ENCODE assay signal across 1 cellular context in genomic region chr6:38975621-38976049, GRCh38.
TF ChIP-seq lines count a peak whose summit lies in the region.

No MANE protein-coding gene starts in this region.

TF ChIP-seq in HEK293, 187 proteins besides CTCF, POLR2A, EP300 and RAD21 (continued from another document and continues in another):
- TF ChIP-seq ZBTB11 (tag by site-specific recombination; conservative IDR thresholded peaks at IDR 0.05; ENCODE audit: low read depth): no peak
- TF ChIP-seq, protein P1, sequence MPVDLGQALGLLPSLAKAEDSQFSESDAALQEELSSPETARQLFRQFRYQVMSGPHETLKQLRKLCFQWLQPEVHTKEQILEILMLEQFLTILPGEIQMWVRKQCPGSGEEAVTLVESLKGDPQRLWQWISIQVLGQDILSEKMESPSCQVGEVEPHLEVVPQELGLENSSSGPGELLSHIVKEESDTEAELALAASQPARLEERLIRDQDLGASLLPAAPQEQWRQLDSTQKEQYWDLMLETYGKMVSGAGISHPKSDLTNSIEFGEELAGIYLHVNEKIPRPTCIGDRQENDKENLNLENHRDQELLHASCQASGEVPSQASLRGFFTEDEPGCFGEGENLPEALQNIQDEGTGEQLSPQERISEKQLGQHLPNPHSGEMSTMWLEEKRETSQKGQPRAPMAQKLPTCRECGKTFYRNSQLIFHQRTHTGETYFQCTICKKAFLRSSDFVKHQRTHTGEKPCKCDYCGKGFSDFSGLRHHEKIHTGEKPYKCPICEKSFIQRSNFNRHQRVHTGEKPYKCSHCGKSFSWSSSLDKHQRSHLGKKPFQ (tag by site-specific recombination; IDR thresholded peaks at IDR 0.05): peak; percentile 51; the same call in 1 of the 2 replicates
- TF ChIP-seq ZNF624 (tag by site-specific recombination; IDR thresholded peaks at IDR 0.05): no peak
- TF ChIP-seq, protein P2, sequence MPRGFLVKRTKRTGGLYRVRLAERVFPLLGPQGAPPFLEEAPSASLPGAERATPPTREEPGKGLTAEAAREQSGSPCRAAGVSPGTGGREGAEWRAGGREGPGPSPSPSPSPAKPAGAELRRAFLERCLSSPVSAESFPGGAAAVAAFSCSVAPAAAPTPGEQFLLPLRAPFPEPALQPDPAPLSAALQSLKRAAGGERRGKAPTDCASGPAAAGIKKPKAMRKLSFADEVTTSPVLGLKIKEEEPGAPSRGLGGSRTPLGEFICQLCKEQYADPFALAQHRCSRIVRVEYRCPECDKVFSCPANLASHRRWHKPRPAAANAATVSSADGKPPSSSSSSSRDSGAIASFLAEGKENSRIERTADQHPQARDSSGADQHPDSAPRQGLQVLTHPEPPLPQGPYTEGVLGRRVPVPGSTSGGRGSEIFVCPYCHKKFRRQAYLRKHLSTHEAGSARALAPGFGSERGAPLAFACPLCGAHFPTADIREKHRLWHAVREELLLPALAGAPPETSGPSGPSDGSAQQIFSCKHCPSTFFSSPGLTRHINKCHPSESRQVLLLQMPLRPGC (tag by site-specific recombination; IDR thresholded peaks at IDR 0.05): peak; percentile 40; the same call in 1 of the 2 replicates
- no peak for TF ChIP-seq ZNF660 (tag by site-specific recombination; IDR thresholded peaks at IDR 0.05)
- no peak for TF ChIP-seq ZNF600 (tag by site-specific recombination; IDR thresholded peaks at IDR 0.05)
- no peak for TF ChIP-seq ZNF416 (tag by site-specific recombination; IDR thresholded peaks at IDR 0.05)
- no peak for TF ChIP-seq ZNF274 (IDR thresholded peaks at IDR 0.05; ENCODE audit: low read length)
- TF ChIP-seq ZNF274 (tag by site-specific recombination; IDR thresholded peaks at IDR 0.05; ENCODE audit: borderline replicate concordance): no peak
- no peak for TF ChIP-seq ZNF548 (tag by site-specific recombination; IDR thresholded peaks at IDR 0.05)
- no peak for TF ChIP-seq ZBTB21 (tag by site-specific recombination; IDR thresholded peaks at IDR 0.05)
- TF ChIP-seq TCF7L2 (IDR thresholded peaks at IDR 0.05; ENCODE audit: borderline replicate concordance, low read depth, low read length): no peak
- TF ChIP-seq ZNF114 (tag by site-specific recombination; IDR thresholded peaks at IDR 0.05): no peak
- no peak for TF ChIP-seq ZNF19 (tag by site-specific recombination; IDR thresholded peaks at IDR 0.05; ENCODE audit: low read depth)
- no peak for TF ChIP-seq ZNF366 (tag by site-specific recombination; conservative IDR thresholded peaks at IDR 0.05)
- no peak for TF ChIP-seq RBAK (tag by site-specific recombination; IDR thresholded peaks at IDR 0.05)
- TF ChIP-seq, protein P3, sequence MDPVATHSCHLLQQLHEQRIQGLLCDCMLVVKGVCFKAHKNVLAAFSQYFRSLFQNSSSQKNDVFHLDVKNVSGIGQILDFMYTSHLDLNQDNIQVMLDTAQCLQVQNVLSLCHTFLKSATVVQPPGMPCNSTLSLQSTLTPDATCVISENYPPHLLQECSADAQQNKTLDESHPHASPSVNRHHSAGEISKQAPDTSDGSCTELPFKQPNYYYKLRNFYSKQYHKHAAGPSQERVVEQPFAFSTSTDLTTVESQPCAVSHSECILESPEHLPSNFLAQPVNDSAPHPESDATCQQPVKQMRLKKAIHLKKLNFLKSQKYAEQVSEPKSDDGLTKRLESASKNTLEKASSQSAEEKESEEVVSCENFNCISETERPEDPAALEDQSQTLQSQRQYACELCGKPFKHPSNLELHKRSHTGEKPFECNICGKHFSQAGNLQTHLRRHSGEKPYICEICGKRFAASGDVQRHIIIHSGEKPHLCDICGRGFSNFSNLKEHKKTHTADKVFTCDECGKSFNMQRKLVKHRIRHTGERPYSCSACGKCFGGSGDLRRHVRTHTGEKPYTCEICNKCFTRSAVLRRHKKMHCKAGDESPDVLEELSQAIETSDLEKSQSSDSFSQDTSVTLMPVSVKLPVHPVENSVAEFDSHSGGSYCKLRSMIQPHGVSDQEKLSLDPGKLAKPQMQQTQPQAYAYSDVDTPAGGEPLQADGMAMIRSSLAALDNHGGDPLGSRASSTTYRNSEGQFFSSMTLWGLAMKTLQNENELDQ (tag by site-specific recombination; IDR thresholded peaks at IDR 0.05; ENCODE audit: low read depth): no peak
- TF ChIP-seq ZFP41 (tag by site-specific recombination; IDR thresholded peaks at IDR 0.05; ENCODE audit: borderline replicate concordance): no peak
- no peak for TF ChIP-seq ZNF239 (tag by site-specific recombination; IDR thresholded peaks at IDR 0.05)
- TF ChIP-seq SCRT1 (tag by site-specific recombination; IDR thresholded peaks at IDR 0.05; ENCODE audit: borderline replicate concordance): peak; percentile 78; the same call in 1 of the 2 replicates
- TF ChIP-seq GLIS1 (tag by site-specific recombination; IDR thresholded peaks at IDR 0.05): peak; percentile 95
- no peak for TF ChIP-seq ZNF830 (tag by site-specific recombination; IDR thresholded peaks at IDR 0.05; ENCODE audit: low read depth)
- no peak for TF ChIP-seq ZNF776 (tag by site-specific recombination; IDR thresholded peaks at IDR 0.05; ENCODE audit: borderline replicate concordance)
- no peak for TF ChIP-seq PATZ1 (tag by site-specific recombination; IDR thresholded peaks at IDR 0.05)
- peak; percentile 38; the same call in 1 of the 2 replicates for TF ChIP-seq WT1 (tag by site-specific recombination; IDR thresholded peaks at IDR 0.05)
- TF ChIP-seq ZBTB20 (tag by site-specific recombination; IDR thresholded peaks at IDR 0.05): peak; percentile 50; the same call in 1 of the 2 replicates
- TF ChIP-seq ZNF76 (tag by site-specific recombination; IDR thresholded peaks at IDR 0.05; ENCODE audit: borderline replicate concordance, low read depth): no peak
- no peak for TF ChIP-seq ZNF791 (tag by site-specific recombination; IDR thresholded peaks at IDR 0.05)
- no peak for TF ChIP-seq ZNF645 (tag by site-specific recombination; IDR thresholded peaks at IDR 0.05)
- peak; percentile 28; the same call in 1 of the 2 replicates for TF ChIP-seq KLF16 (tag by site-specific recombination; IDR thresholded peaks at IDR 0.05)
- no peak for TF ChIP-seq ZNF837 (tag by site-specific recombination; IDR thresholded peaks at IDR 0.05)
- no peak for TF ChIP-seq ZNF121 (tag by site-specific recombination; IDR thresholded peaks at IDR 0.05)
- no peak for TF ChIP-seq HOXC10 (CRISPR knock-in tag; IDR thresholded peaks at IDR 0.05)
- TF ChIP-seq, protein P4, sequence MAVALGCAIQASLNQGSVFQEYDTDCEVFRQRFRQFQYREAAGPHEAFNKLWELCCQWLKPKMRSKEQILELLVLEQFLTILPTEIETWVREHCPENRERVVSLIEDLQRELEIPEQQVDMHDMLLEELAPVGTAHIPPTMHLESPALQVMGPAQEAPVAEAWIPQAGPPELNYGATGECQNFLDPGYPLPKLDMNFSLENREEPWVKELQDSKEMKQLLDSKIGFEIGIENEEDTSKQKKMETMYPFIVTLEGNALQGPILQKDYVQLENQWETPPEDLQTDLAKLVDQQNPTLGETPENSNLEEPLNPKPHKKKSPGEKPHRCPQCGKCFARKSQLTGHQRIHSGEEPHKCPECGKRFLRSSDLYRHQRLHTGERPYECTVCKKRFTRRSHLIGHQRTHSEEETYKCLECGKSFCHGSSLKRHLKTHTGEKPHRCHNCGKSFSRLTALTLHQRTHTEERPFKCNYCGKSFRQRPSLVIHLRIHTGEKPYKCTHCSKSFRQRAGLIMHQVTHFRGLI (tag by site-specific recombination; IDR thresholded peaks at IDR 0.05): no peak
- TF ChIP-seq, protein P5, sequence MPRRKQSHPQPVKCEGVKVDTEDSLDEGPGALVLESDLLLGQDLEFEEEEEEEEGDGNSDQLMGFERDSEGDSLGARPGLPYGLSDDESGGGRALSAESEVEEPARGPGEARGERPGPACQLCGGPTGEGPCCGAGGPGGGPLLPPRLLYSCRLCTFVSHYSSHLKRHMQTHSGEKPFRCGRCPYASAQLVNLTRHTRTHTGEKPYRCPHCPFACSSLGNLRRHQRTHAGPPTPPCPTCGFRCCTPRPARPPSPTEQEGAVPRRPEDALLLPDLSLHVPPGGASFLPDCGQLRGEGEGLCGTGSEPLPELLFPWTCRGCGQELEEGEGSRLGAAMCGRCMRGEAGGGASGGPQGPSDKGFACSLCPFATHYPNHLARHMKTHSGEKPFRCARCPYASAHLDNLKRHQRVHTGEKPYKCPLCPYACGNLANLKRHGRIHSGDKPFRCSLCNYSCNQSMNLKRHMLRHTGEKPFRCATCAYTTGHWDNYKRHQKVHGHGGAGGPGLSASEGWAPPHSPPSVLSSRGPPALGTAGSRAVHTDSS (tag by site-specific recombination; IDR thresholded peaks at IDR 0.05): peak; percentile 40
- no peak for TF ChIP-seq YY1 (tag by site-specific recombination; IDR thresholded peaks at IDR 0.05)
- TF ChIP-seq ZNF747 (tag by site-specific recombination; IDR thresholded peaks at IDR 0.05): no peak
- no peak for TF ChIP-seq ZNF23 (tag by site-specific recombination; IDR thresholded peaks at IDR 0.05; ENCODE audit: borderline replicate concordance)
- no peak for TF ChIP-seq ZNF223 (tag by site-specific recombination; IDR thresholded peaks at IDR 0.05)
- no peak for TF ChIP-seq PRDM1 (tag by site-specific recombination; IDR thresholded peaks at IDR 0.05)
- peak; percentile 25; the same call in 1 of the 2 replicates for TF ChIP-seq KLF10 (tag by site-specific recombination; IDR thresholded peaks at IDR 0.05)
- no peak for TF ChIP-seq HOXA7 (CRISPR knock-in tag; IDR thresholded peaks at IDR 0.05; ENCODE audit: borderline replicate concordance)
- TF ChIP-seq ZNF148 (tag by site-specific recombination; IDR thresholded peaks at IDR 0.05; ENCODE audit: borderline replicate concordance): no peak
- TF ChIP-seq ZIC2 (tag by site-specific recombination; IDR thresholded peaks at IDR 0.05): peak; percentile 75
- peak; percentile 10; the same call in 1 of the 2 replicates for TF ChIP-seq ZNF341 (tag by site-specific recombination; IDR thresholded peaks at IDR 0.05; ENCODE audit: low read depth)
- TF ChIP-seq GFI1B (tag by site-specific recombination; IDR thresholded peaks at IDR 0.05): no peak
- peak; percentile 80; the same call in 1 of the 2 replicates for TF ChIP-seq GLI2 (tag by site-specific recombination; IDR thresholded peaks at IDR 0.05; ENCODE audit: borderline replicate concordance, low read depth)
- TF ChIP-seq ZNF138 (tag by site-specific recombination; IDR thresholded peaks at IDR 0.05; ENCODE audit: borderline replicate concordance): no peak
- TF ChIP-seq ZNF664 (tag by site-specific recombination; IDR thresholded peaks at IDR 0.05): no peak
- no peak for TF ChIP-seq ZNF585B (tag by site-specific recombination; IDR thresholded peaks at IDR 0.05)
